Comparison of ENCODE assay signal across 15 cellular contexts in genomic region chr1:3372317-3372716, GRCh38.
DNase-seq lines count a peak whose midpoint lies in the region; ATAC-seq and TF ChIP-seq lines count a peak whose summit lies in the region.
"Had no signal": no experiment of that assay in that cellular context is flagged by ENCODE, and none has a peak within 500 bp of the region (broad histone marks: within the 10 kb centered on the region; RNA-seq: fewer than 3 reads in every experiment).

No MANE protein-coding gene starts in this region.

- H3K27me3 Mint-ChIP-seq in activated CD4-positive, alpha-beta T cell treated with anti-CD3 and anti-CD28 coated beads for 36 hours, result peaks cover 3% of the 10 kb centered on the region
- H3K27me3 Mint-ChIP-seq in natural killer cell (ENCODE audit: low read depth in 2 of 2), result peaks cover 33 to 42% of the 10 kb centered on the region in 2 donors

- CTCF ChIA-PET in activated CD4-positive, alpha-beta T cell treated with anti-CD3 and anti-CD28 coated beads for 36 hours (lab: Charles Lee), result no interaction called here

- DNase-seq in activated CD4-positive, alpha-beta T cell treated with anti-CD3 and anti-CD28 coated beads for 36 hours, result peak; percentile 64
- no peak for DNase-seq in activated CD4-positive, alpha-beta T cell treated with anti-CD3 and anti-CD28 coated beads, Interleukin-2, amount 50 U/mL, for 1 hour
- peak in 2 of 3 donors; percentile 1 to 3 for DNase-seq in stimulated activated CD4-positive, alpha-beta T cell treated with anti-CD3 and anti-CD28 coated beads, TNF-alpha, amount 100 ng/mL, for 48 hours (ENCODE audit: low read depth in 3 of 3)
- no peak for DNase-seq in stimulated activated CD4-positive, alpha-beta T cell treated with anti-CD3 and anti-CD28 coated beads, Interleukin-4, amount 100 ng/mL, for 4 hours
- DNase-seq in natural killer cell, result peak; percentile 48
- no peak for DNase-seq in NCI-H1436 treated with DMSO at 0.1 percent for 48 hours (lab: John Stamatoyannopoulos, UW)
- DNase-seq: 8988T, MM.1S, NCI-H187, Right ventricle myocardium superior had no signal

- no peak overlapping the region for H3K27ac Mint-ChIP-seq in activated CD4-positive, alpha-beta T cell treated with anti-CD3 and anti-CD28 coated beads for 36 hours
- peak overlapping the region; percentile 17 to 82 for H3K27ac Mint-ChIP-seq in natural killer cell
- H3K27ac Mint-ChIP-seq: B cell, T-cell had no signal

- H3K4me1 Mint-ChIP-seq in activated CD4-positive, alpha-beta T cell treated with anti-CD3 and anti-CD28 coated beads for 36 hours, result peaks cover 13% of the 10 kb centered on the region
- peaks cover 17 to 51% of the 10 kb centered on the region in 2 donors for H3K4me1 Mint-ChIP-seq in natural killer cell
- H3K4me1 Mint-ChIP-seq: B cell had no signal

- POLR2A ChIA-PET in activated CD4-positive, alpha-beta T cell treated with anti-CD3 and anti-CD28 coated beads for 36 hours (lab: Charles Lee), result no interaction called here

- TF ChIP-seq CTCF in natural killer cell (IDR thresholded peaks at IDR 0.05), result no peak

- H3K36me3 Mint-ChIP-seq in activated CD4-positive, alpha-beta T cell treated with anti-CD3 and anti-CD28 coated beads for 36 hours (ENCODE audit: low read depth), result no peaks in the 10 kb centered on the region
- no peaks in the 10 kb centered on the region for H3K36me3 Mint-ChIP-seq in natural killer cell
- H3K36me3 Mint-ChIP-seq: T-cell had no signal

- no peaks in the 10 kb centered on the region for H3K9me3 Mint-ChIP-seq in activated CD4-positive, alpha-beta T cell treated with anti-CD3 and anti-CD28 coated beads for 36 hours (ENCODE audit: low read depth)
- peaks cover 4 to 6% of the 10 kb centered on the region in 2 donors for H3K9me3 Mint-ChIP-seq in natural killer cell
- H3K9me3 Mint-ChIP-seq: T-cell had no signal

- peak; percentile 88 for ATAC-seq in activated CD4-positive, alpha-beta T cell treated with anti-CD3 and anti-CD28 coated beads for 36 hours
- ATAC-seq in natural killer cell, result peak; percentile 59 to 90 (median 82)
- no peak for ATAC-seq in HG02759 (IDR thresholded peaks at IDR 0.05; ENCODE audit: unreplicated experiment)
- ATAC-seq in HG02852 (IDR thresholded peaks at IDR 0.05; ENCODE audit: unreplicated experiment), result no peak
- ATAC-seq: right cardiac atrium had no signal

- H3K4me3 Mint-ChIP-seq in activated CD4-positive, alpha-beta T cell treated with anti-CD3 and anti-CD28 coated beads for 36 hours, result no peak overlapping the region
- peak overlapping the region; percentile 70 for H3K4me3 Mint-ChIP-seq in natural killer cell
- H3K4me3 Mint-ChIP-seq: B cell had no signal

- intact Hi-C loops in activated CD4-positive, alpha-beta T cell treated with anti-CD3 and anti-CD28 coated beads for 36 hours (cut with DNase I, micrococcal nuclease), result no loop called here
- intact Hi-C loops in natural killer cell (cut with micrococcal nuclease), result no loop called here

Comparison
In these comparisons a context has a peak if more than half of its experiments do, and no peak if none do; other contexts are left out.
1. DNase-seq: peak in activated CD4-positive, alpha-beta T cell treated with anti-CD3 and anti-CD28 coated beads for 36 hours (single experiment), stimulated activated CD4-positive, alpha-beta T cell treated with anti-CD3 and anti-CD28 coated beads, TNF-alpha, amount 100 ng/mL, for 48 hours (2 of 3) and natural killer cell (single experiment); none in activated CD4-positive, alpha-beta T cell treated with anti-CD3 and anti-CD28 coated beads, Interleukin-2, amount 50 U/mL, for 1 hour (single experiment), stimulated activated CD4-positive, alpha-beta T cell treated with anti-CD3 and anti-CD28 coated beads, Interleukin-4, amount 100 ng/mL, for 4 hours (0 of 2) and NCI-H1436 treated with DMSO at 0.1 percent for 48 hours (single experiment).
2. ATAC-seq: peak in activated CD4-positive, alpha-beta T cell treated with anti-CD3 and anti-CD28 coated beads for 36 hours (single experiment) and natural killer cell (3 of 3); none in HG02759 (single experiment) and HG02852 (single experiment).